15 cellular contexts compared by ENCODE assay signal in the genomic region with DNA sequence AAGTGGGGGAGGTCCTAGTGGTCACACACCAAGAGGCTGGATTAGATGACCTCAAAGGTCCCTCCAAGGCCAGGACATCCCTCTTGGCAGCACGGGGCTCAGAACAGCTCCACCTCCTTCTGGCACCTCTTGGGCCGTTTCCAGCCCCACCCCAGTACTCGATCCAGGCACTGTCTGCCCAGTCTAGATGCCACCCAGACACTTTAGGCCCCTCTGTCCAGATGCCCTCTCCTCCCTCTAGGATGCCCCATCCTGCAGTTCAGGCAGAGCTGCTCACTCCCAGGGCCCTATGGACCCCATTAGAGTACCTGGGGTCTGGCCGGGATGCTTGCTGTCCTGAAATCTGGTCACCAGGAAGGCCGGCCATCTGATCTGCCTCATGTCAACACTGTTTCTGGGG. TPM values are rescaled to one million over a fixed set of nuclear protein-coding genes. Genes with fewer than 3 reads are reported as not detected.
A peak's percentile ranks its signal among the peaks of the same experiment; 100 is the strongest.
DNase-seq lines count a peak whose midpoint lies in the region; ATAC-seq and TF ChIP-seq lines count a peak whose summit lies in the region.
"Had no signal": no experiment of that assay in that cellular context is flagged by ENCODE, and none has a peak within 500 bp of the region (broad histone marks: within the 10 kb centered on the region; RNA-seq: fewer than 3 reads in every experiment).

No MANE protein-coding gene starts in this region.

- no peak for TF ChIP-seq POLR2A in vagina (IDR thresholded peaks at IDR 0.05)

- intact Hi-C loops in vagina (cut with DNase I): no loop called here

- TF ChIP-seq CTCF in vagina (IDR thresholded peaks at IDR 0.05): no peak

- H3K36me3 ChIP-seq in vagina: no peaks in the 10 kb centered on the region
- H3K36me3 ChIP-seq: SJSA1 had no signal

- peaks cover 67% of the 10 kb centered on the region for H3K4me1 Mint-ChIP-seq in stimulated activated naive CD8-positive, alpha-beta T cell treated with anti-CD3 and anti-CD28 coated beads, Interleukin-15, Interleukin-2, amounts not matched to agents 100 ng/mL and 50 ng/mL, for 24 hours (ENCODE audit: low read depth)
- H3K4me1 Mint-ChIP-seq in activated naive CD8-positive, alpha-beta T cell treated with anti-CD3 and anti-CD28 coated beads, Interleukin-2, amount 50 U/mL, for 24 hours: peaks cover 62% of the 10 kb centered on the region
- peaks cover 30 to 84% (median 75%) of the 10 kb centered on the region in 4 donors for H3K4me1 Mint-ChIP-seq in naive thymus-derived CD8-positive, alpha-beta T cell

- peaks cover 4% of the 10 kb centered on the region for H3K27me3 Mint-ChIP-seq in stimulated activated naive CD8-positive, alpha-beta T cell treated with anti-CD3 and anti-CD28 coated beads, Interleukin-15, Interleukin-2, amounts not matched to agents 100 ng/mL and 50 ng/mL, for 24 hours
- no peaks in the 10 kb centered on the region for H3K27me3 Mint-ChIP-seq in activated naive CD8-positive, alpha-beta T cell treated with anti-CD3 and anti-CD28 coated beads, Interleukin-2, amount 50 U/mL, for 24 hours
- H3K27me3 Mint-ChIP-seq in naive thymus-derived CD8-positive, alpha-beta T cell: no peaks in the 10 kb centered on the region

- H3K4me3 Mint-ChIP-seq in stimulated activated naive CD8-positive, alpha-beta T cell treated with anti-CD3 and anti-CD28 coated beads, Interleukin-15, Interleukin-2, amounts not matched to agents 100 ng/mL and 50 ng/mL, for 24 hours: peak overlapping the region; percentile 71
- H3K4me3 Mint-ChIP-seq in activated naive CD8-positive, alpha-beta T cell treated with anti-CD3 and anti-CD28 coated beads, Interleukin-2, amount 50 U/mL, for 24 hours: peak overlapping the region; percentile 71
- H3K4me3 Mint-ChIP-seq in naive thymus-derived CD8-positive, alpha-beta T cell: peak overlapping the region; percentile 70 to 93 (median 84)

- no peak for DNase-seq in stimulated activated naive CD8-positive, alpha-beta T cell treated with anti-CD3 and anti-CD28 coated beads, Interleukin-15, Interleukin-2, amounts not matched to agents 100 U/mL and 50 U/mL, for 24 hours
- no peak for DNase-seq in activated naive CD8-positive, alpha-beta T cell treated with anti-CD3 and anti-CD28 coated beads, Interleukin-2, amount 50 U/mL, for 24 hours
- no peak for DNase-seq in naive thymus-derived CD8-positive, alpha-beta T cell
- DNase-seq in vagina (ENCODE audit: extremely low spot score in 2 of 2) (peak in 1 of 2 donors; percentile 85), ecto neural progenitor cell (ENCODE audit: low spot score) (no peak), germinal center (ENCODE audit: low spot score) (no peak)
- DNase-seq: C1 segment of cervical spinal cord, foreskin melanocyte, HCEC 1CT, left cardiac atrium, NCI-H774 had no signal

- POLR2A ChIA-PET in naive thymus-derived CD8-positive, alpha-beta T cell (lab: Charles Lee): interaction anchor here (0.7 to 1.2 kb wide), 4 partner anchors 9 to 855 kb away, joined by 3 to 5 read pairs (median 4); a partner anchor contains a TSS

- peak overlapping the region; percentile 86 for H3K27ac ChIP-seq in vagina
- H3K27ac ChIP-seq: parathyroid adenoma, SJSA1 had no signal

- H3K9me3 ChIP-seq in vagina: no peaks in the 10 kb centered on the region
- H3K9me3 ChIP-seq: SJSA1 had no signal

- no peaks in the 10 kb centered on the region for H3K9me3 Mint-ChIP-seq in stimulated activated naive CD8-positive, alpha-beta T cell treated with anti-CD3 and anti-CD28 coated beads, Interleukin-15, Interleukin-2, amounts not matched to agents 100 ng/mL and 50 ng/mL, for 24 hours
- H3K9me3 Mint-ChIP-seq in activated naive CD8-positive, alpha-beta T cell treated with anti-CD3 and anti-CD28 coated beads, Interleukin-2, amount 50 U/mL, for 24 hours: no peaks in the 10 kb centered on the region
- no peaks in the 10 kb centered on the region for H3K9me3 Mint-ChIP-seq in naive thymus-derived CD8-positive, alpha-beta T cell

- no peak overlapping the region for H3K4me3 ChIP-seq in vagina
- H3K4me3 ChIP-seq: SJSA1 had no signal

- ATAC-seq in stimulated activated naive CD8-positive, alpha-beta T cell treated with anti-CD3 and anti-CD28 coated beads, Interleukin-15, Interleukin-2, amounts not matched to agents 100 U/mL and 50 U/mL, for 24 hours: no peak
- no peak for ATAC-seq in activated naive CD8-positive, alpha-beta T cell treated with anti-CD3 and anti-CD28 coated beads, Interleukin-2, amount 50 U/mL, for 24 hours
- no peak for ATAC-seq in naive thymus-derived CD8-positive, alpha-beta T cell
- ATAC-seq in HG02571 (IDR thresholded peaks at IDR 0.05; ENCODE audit: unreplicated experiment): no peak

- H3K27me3 ChIP-seq in vagina: no peaks in the 10 kb centered on the region

- peak overlapping the region; percentile 3 for H3K27ac Mint-ChIP-seq in stimulated activated naive CD8-positive, alpha-beta T cell treated with anti-CD3 and anti-CD28 coated beads, Interleukin-15, Interleukin-2, amounts not matched to agents 100 ng/mL and 50 ng/mL, for 24 hours
- H3K27ac Mint-ChIP-seq in activated naive CD8-positive, alpha-beta T cell treated with anti-CD3 and anti-CD28 coated beads, Interleukin-2, amount 50 U/mL, for 24 hours: peak overlapping the region; percentile 69
- H3K27ac Mint-ChIP-seq in naive thymus-derived CD8-positive, alpha-beta T cell: peak overlapping the region; percentile 86 to 96 (median 91)

- H3K36me3 Mint-ChIP-seq in stimulated activated naive CD8-positive, alpha-beta T cell treated with anti-CD3 and anti-CD28 coated beads, Interleukin-15, Interleukin-2, amounts not matched to agents 100 ng/mL and 50 ng/mL, for 24 hours (ENCODE audit: low read depth): no peaks in the 10 kb centered on the region
- H3K36me3 Mint-ChIP-seq in activated naive CD8-positive, alpha-beta T cell treated with anti-CD3 and anti-CD28 coated beads, Interleukin-2, amount 50 U/mL, for 24 hours (ENCODE audit: low read depth): no peaks in the 10 kb centered on the region
- no peaks in the 10 kb centered on the region for H3K36me3 Mint-ChIP-seq in naive thymus-derived CD8-positive, alpha-beta T cell

- H3K4me1 ChIP-seq in vagina: peaks cover 43% of the 10 kb centered on the region
- H3K4me1 ChIP-seq: parathyroid adenoma, SJSA1 had no signal

RNA-seq across cellular contexts. Expression of a gene that starts 34.7 kb away (rescaled TPM):
- 10 to 100 TPM; 85.3 to 86.3 TPM for total RNA-seq in naive thymus-derived CD8-positive, alpha-beta T cell
- 100 to 1,000 TPM in 1 of 3 donors, 10 to 100 TPM in 2; 75.2 to 107 (median 83.3) TPM for polyA plus RNA-seq in naive thymus-derived CD8-positive, alpha-beta T cell
- 36.8 TPM for total RNA-seq in vagina

Comparison
In these comparisons a context has a peak if more than half of its experiments do, and no peak if none do; other contexts are left out.
1. H3K27ac Mint-ChIP-seq: peak in every context shown above with its lines; median percentile 91 in naive thymus-derived CD8-positive, alpha-beta T cell; 69 in activated naive CD8-positive, alpha-beta T cell treated with anti-CD3 and anti-CD28 coated beads, Interleukin-2, amount 50 U/mL, for 24 hours; 3 in stimulated activated naive CD8-positive, alpha-beta T cell treated with anti-CD3 and anti-CD28 coated beads, Interleukin-15, Interleukin-2, amounts not matched to agents 100 ng/mL and 50 ng/mL, for 24 hours.